In genomic region chr22:38315801-38316339, GRCh38 we compare ENCODE assay signal across 8 cellular contexts. TPM values are rescaled to one million over a fixed set of nuclear protein-coding genes. Genes with fewer than 3 reads are reported as not detected.
DNase-seq lines count a peak whose midpoint lies in the region; ATAC-seq and TF ChIP-seq lines count a peak whose summit lies in the region.

No MANE protein-coding gene starts in this region.

- H3K4me1 ChIP-seq in SK-N-SH (ENCODE audit: control insufficient read depth in 1 of 2, insufficient read depth in 2 of 2, low read depth in 1 of 2, low read length in 1 of 2) = peaks cover 24 to 30% of the 10 kb centered on the region in 2 experiments; a peak in 2 of 4 replicates
- H3K4me1 ChIP-seq in esophagus (ENCODE audit: control insufficient read depth in 2 of 2, insufficient read depth in 2 of 2, low read length in 1 of 2) = peaks cover 2 to 14% of the 10 kb centered on the region in 2 donors

- WGBS in SK-N-SH (ENCODE audit: low lambda C conversion rate) = 5% methylated on average over 13 of the region's 13 CpGs
- 4 to 5% methylated on average over 13 of the region's 13 CpGs for WGBS in esophagus, 2 donors

- H3K27me3 Mint-ChIP-seq in progenitor cell of endocrine pancreas = peaks cover 5% of the 10 kb centered on the region

- peak overlapping the region; percentile 94 for H3K9ac ChIP-seq in SK-N-SH
- H3K9ac ChIP-seq in SK-N-MC (ENCODE audit: insufficient read length) = peak overlapping the region; percentile 99

- peak overlapping the region; percentile 98 for H3K27ac Mint-ChIP-seq in progenitor cell of endocrine pancreas

- H3K36me3 ChIP-seq in SK-N-SH (replicated peaks in 1 of 2; ENCODE audit: control insufficient read depth in 1 of 2, insufficient read depth in 2 of 2, low read length in 1 of 2) (peaks cover 0 to 2% of the 10 kb centered on the region in 2 experiments), SK-N-MC (ENCODE audit: insufficient read depth, low read length) (peaks cover 36% of the 10 kb centered on the region), esophagus (ENCODE audit: control insufficient read depth in 2 of 2, insufficient read depth in 2 of 2, low read length in 1 of 2) (peaks cover 3 to 7% of the 10 kb centered on the region in 2 donors)

- H3K27ac ChIP-seq in SK-N-SH (ENCODE audit: low read depth in 2 of 2, low read length in 1 of 2) (peak overlapping the region; percentile 78 to 87; a peak in 3 of 4 replicates), SK-N-MC (peak overlapping the region; percentile 95), esophagus (ENCODE audit: low read depth in 2 of 2, low read length in 1 of 2) (peak overlapping the region; percentile 96 to 98)

- no peaks in the 10 kb centered on the region for H3K9me2 ChIP-seq in SK-N-SH

- TF ChIP-seq EP300 in SK-N-SH (IDR thresholded peaks at IDR 0.05; ENCODE audit: borderline replicate concordance in 1 of 2, low read depth in 1 of 2, low read length in 1 of 2) = no peak

- CTCF ChIA-PET in SK-N-SH (lab: Yijun Ruan, JAX) = no interaction called here

- peak overlapping the region; percentile 87 for H3K4me2 ChIP-seq in SK-N-SH

- H4K20me1 ChIP-seq in SK-N-SH (ENCODE audit: insufficient read depth) = peaks cover 47% of the 10 kb centered on the region

- H3K9me3 ChIP-seq in SK-N-SH (no peaks in the 10 kb centered on the region), SK-N-MC (ENCODE audit: low read depth, low read length) (no peaks in the 10 kb centered on the region), esophagus (ENCODE audit: control insufficient read depth in 2 of 2, insufficient read depth in 1 of 2, low read depth in 1 of 2, low read length in 1 of 2) (no peaks in the 10 kb centered on the region)

- no peaks in the 10 kb centered on the region for H3K9me3 Mint-ChIP-seq in progenitor cell of endocrine pancreas (ENCODE audit: low read depth)

- H3K4me3 ChIP-seq in SK-N-SH (ENCODE audit: low read depth in 2 of 2, low read length in 1 of 2) (peak overlapping the region; percentile 64 to 70), SK-N-MC (peak overlapping the region; percentile 85), esophagus (ENCODE audit: low read depth in 1 of 2, low read length in 2 of 2) (peak overlapping the region; percentile 67 to 82)

- no peak overlapping the region for H2AFZ ChIP-seq in SK-N-SH (ENCODE audit: low read depth)

- peaks cover 33% of the 10 kb centered on the region for H3K4me1 Mint-ChIP-seq in progenitor cell of endocrine pancreas (ENCODE audit: low read depth)

- ATAC-seq in SK-N-SH treated with all-trans-retinoic acid at 6 μM for 48 hours (no peak), GM19397 (IDR thresholded peaks at IDR 0.05; ENCODE audit: unreplicated experiment) (no peak)

- H3F3A ChIP-seq in SK-N-SH (replicated peaks; ENCODE audit: insufficient read depth) = peaks cover 18% of the 10 kb centered on the region

- H3K4me3 Mint-ChIP-seq in progenitor cell of endocrine pancreas (ENCODE audit: low read depth) = peak overlapping the region; percentile 96

- peaks cover 6% of the 10 kb centered on the region for H3K36me3 Mint-ChIP-seq in progenitor cell of endocrine pancreas (ENCODE audit: insufficient read depth)

- POLR2A ChIA-PET in SK-N-SH (lab: Yijun Ruan, JAX) = interaction anchor here (0.6 kb wide), 1 partner anchor 202 kb away, joined by 3 read pairs; no protein-coding TSS in a partner anchor

- no peaks in the 10 kb centered on the region for H3K27me3 ChIP-seq in SK-N-SH (ENCODE audit: insufficient read depth)
- no peaks in the 10 kb centered on the region for H3K27me3 ChIP-seq in esophagus (ENCODE audit: control insufficient read depth in 1 of 2, insufficient read depth in 2 of 2, low read length in 2 of 2)

- DNase-seq in SK-N-SH (no peak), SK-N-MC (ENCODE audit: low read depth, low spot score) (no peak), progenitor cell of endocrine pancreas (ENCODE audit: low spot score, unreplicated experiment) (no peak), HuH-7 (ENCODE audit: low spot score) (no peak), NCI-H524 treated with DMSO at 0.1 percent for 48 hours (lab: John Stamatoyannopoulos, UW) (no peak)

- TF ChIP-seq CTCF in SK-N-SH (IDR thresholded peaks at IDR 0.05) (no peak), progenitor cell of endocrine pancreas (IDR thresholded peaks at IDR 0.05; ENCODE audit: unreplicated experiment) (no peak)

- H3K79me2 ChIP-seq in SK-N-SH (ENCODE audit: insufficient read depth) = peaks cover 58% of the 10 kb centered on the region

- no peak for TF ChIP-seq RAD21 in SK-N-SH (IDR thresholded peaks at IDR 0.05; ENCODE audit: low read length)

TF ChIP-seq in SK-N-SH, 30 proteins besides CTCF, POLR2A, EP300 and RAD21:
- TF ChIP-seq POLR2AphosphoS5 (IDR thresholded peaks at IDR 0.05; ENCODE audit: low read depth, low read length) = no peak
- no peak for TF ChIP-seq MXI1 (IDR thresholded peaks at IDR 0.05; ENCODE audit: low read depth, low read length)
- TF ChIP-seq YY1 (IDR thresholded peaks at IDR 0.05; ENCODE audit: low read depth) = no peak
- no peak for TF ChIP-seq GABPA (IDR thresholded peaks at IDR 0.05; ENCODE audit: low read depth)
- no peak for TF ChIP-seq RFX5 (IDR thresholded peaks at IDR 0.05; ENCODE audit: low read length)
- no peak for TF ChIP-seq RXRA (IDR thresholded peaks at IDR 0.05; ENCODE audit: borderline replicate concordance, low read depth)
- TF ChIP-seq SIN3A (IDR thresholded peaks at IDR 0.05; ENCODE audit: borderline replicate concordance, low read depth, low read length) = no peak
- TF ChIP-seq TAF1 (IDR thresholded peaks at IDR 0.05; ENCODE audit: borderline replicate concordance, low read depth, low read length) = no peak
TF ChIP-seq in SK-N-SH: peak in this region for 0.

TF ChIP-seq in SK-N-SH treated with all-trans-retinoic acid at 6 μM for 48 hours, 23 proteins besides CTCF, POLR2A, EP300 and RAD21:
- TF ChIP-seq PPARA (CRISPR knock-in tag; IDR thresholded peaks at IDR 0.05; ENCODE audit: borderline replicate concordance) (no peak), CREB5 (CRISPR knock-in tag; IDR thresholded peaks at IDR 0.05; ENCODE audit: low read depth) (no peak), ZNF70 (CRISPR knock-in tag; IDR thresholded peaks at IDR 0.05) (no peak), PATZ1 (CRISPR knock-in tag; IDR thresholded peaks at IDR 0.05; ENCODE audit: borderline replicate concordance) (no peak), OSR1 (CRISPR knock-in tag; IDR thresholded peaks at IDR 0.05) (no peak), CSRNP3 (CRISPR knock-in tag; IDR thresholded peaks at IDR 0.05) (no peak), ESRRG (CRISPR knock-in tag; IDR thresholded peaks at IDR 0.05) (no peak), ZC3H10 (CRISPR knock-in tag; IDR thresholded peaks at IDR 0.05) (no peak), CSDC2 (CRISPR knock-in tag; IDR thresholded peaks at IDR 0.05) (no peak)

RNA-seq across cellular contexts. Expression of gene CSNK1E, which starts 1.4 kb away (rescaled TPM):
- 126 and 130 TPM in 2 replicates for polyA plus RNA-seq in SK-N-SH (2012; rRNA removed)
- 57.8 and 84.5 TPM in 2 replicates for polyA plus RNA-seq in SK-N-SH (2012; cell fraction: cytosol; rRNA removed)
- 236 and 305 TPM in 2 replicates for polyA plus RNA-seq in SK-N-SH (2012; cell fraction: nucleus; rRNA removed)
- 100 to 1,000 TPM in 1 of 2 donors, 10 to 100 TPM in 1; 69.4 to 152 TPM for polyA plus RNA-seq in esophagus
- 246 and 250 TPM in 2 replicates for total RNA-seq in progenitor cell of endocrine pancreas

RNA-seq across cellular contexts. Expression of gene TMEM184B, which starts 43.1 kb away (rescaled TPM):
- polyA plus RNA-seq in SK-N-SH (2012; rRNA removed) = 17.4 and 25.3 TPM in 2 replicates
- 13.1 and 18.7 TPM in 2 replicates for polyA plus RNA-seq in SK-N-SH (2012; cell fraction: cytosol; rRNA removed)
- polyA plus RNA-seq in SK-N-SH (2012; cell fraction: nucleus; rRNA removed) = 42.9 and 45.0 TPM in 2 replicates
- 10 to 100 TPM; 10.8 to 14.4 TPM for polyA plus RNA-seq in esophagus
- total RNA-seq in progenitor cell of endocrine pancreas = 67.3 and 71.7 TPM in 2 replicates
